In genomic region chr9:86035827-86036440, GRCh38 we compare ENCODE assay signal across 17 cellular contexts.
"Had no signal": no experiment of that assay in that cellular context is flagged by ENCODE, and none has a peak within 500 bp of the region (broad histone marks: within the 10 kb centered on the region; RNA-seq: fewer than 3 reads in every experiment).

No MANE protein-coding gene starts in this region.

- H3K4me3 ChIP-seq: dorsolateral prefrontal cortex, esophagus squamous epithelium, psoas muscle, right lobe of liver, spleen, tibial nerve had no signal

- H3K36me3 Mint-ChIP-seq: naive thymus-derived CD8-positive, alpha-beta T cell had no signal

- H3K4me1 Mint-ChIP-seq: activated CD4-positive, alpha-beta memory T cell treated with anti-CD3 and anti-CD28 coated beads, Interleukin-2, amount 10 ng/mL, durations not matched to agents 7 days and 5 days; stimulated activated memory B cell treated with anti-CD40 and anti-IgM and Interleukin-4, amounts not matched to agents 10 μg/mL and 1 μg/mL and 100 μg/mL, for 72 hours had no signal

- H3K27ac Mint-ChIP-seq: activated CD4-positive, alpha-beta memory T cell treated with anti-CD3 and anti-CD28 coated beads, Interleukin-2, amount 10 ng/mL, durations not matched to agents 7 days and 5 days; activated naive CD8-positive, alpha-beta T cell; naive thymus-derived CD8-positive, alpha-beta T cell; stimulated activated memory B cell treated with anti-CD40 and anti-IgM and Interleukin-4, amounts not matched to agents 10 μg/mL and 1 μg/mL and 100 μg/mL, for 72 hours; T-helper 2 cell treated with Interferon-gamma antibody and Interleukin-4, amounts not matched to agents 5 μg/mL and 100 μg/mL, for 36 hours had no signal

- H3K27ac ChIP-seq: esophagus squamous epithelium, psoas muscle, right lobe of liver, spleen, tibial nerve had no signal

- H3K4me1 ChIP-seq: esophagus squamous epithelium, psoas muscle, right lobe of liver, spleen, tibial nerve had no signal

- DNase-seq: activated CD4-positive, alpha-beta memory T cell treated with anti-CD3 and anti-CD28 coated beads, Interleukin-2, amount 10 ng/mL, durations not matched to agents 7 days and 5 days; activated gamma-delta T cell; activated T-cell treated with anti-CD3 and anti-CD28 coated beads, Interleukin-2, amount 50 U/mL, for 48 hours; esophagus squamous epithelium; foreskin fibroblast; left cardiac atrium; naive thymus-derived CD8-positive, alpha-beta T cell; occipital lobe; psoas muscle; right lobe of liver; spleen; stimulated activated CD4-positive, alpha-beta T cell treated with anti-CD3 and anti-CD28 coated beads, Interleukin-1b, Interleukin-23, amount 100 ng/mL, for 48 hours had no signal

- H3K9me3 ChIP-seq: esophagus squamous epithelium, psoas muscle, right lobe of liver, spleen, tibial nerve had no signal

- H3K27me3 Mint-ChIP-seq: activated CD4-positive, alpha-beta memory T cell treated with anti-CD3 and anti-CD28 coated beads, Interleukin-2, amount 10 ng/mL, durations not matched to agents 7 days and 5 days; activated naive CD8-positive, alpha-beta T cell; stimulated activated memory B cell treated with anti-CD40 and anti-IgM and Interleukin-4, amounts not matched to agents 10 μg/mL and 1 μg/mL and 100 μg/mL, for 72 hours had no signal

- H3K27me3 ChIP-seq: dorsolateral prefrontal cortex, esophagus squamous epithelium, right lobe of liver, spleen, tibial nerve had no signal

- H3K36me3 ChIP-seq: right lobe of liver had no signal

- H3K9me3 Mint-ChIP-seq: activated CD4-positive, alpha-beta memory T cell treated with anti-CD3 and anti-CD28 coated beads, Interleukin-2, amount 10 ng/mL, durations not matched to agents 7 days and 5 days; stimulated activated memory B cell treated with anti-CD40 and anti-IgM and Interleukin-4, amounts not matched to agents 10 μg/mL and 1 μg/mL and 100 μg/mL, for 72 hours; T-helper 2 cell treated with Interferon-gamma antibody and Interleukin-4, amounts not matched to agents 5 μg/mL and 100 μg/mL, for 36 hours had no signal

- H3K4me3 Mint-ChIP-seq: activated CD4-positive, alpha-beta memory T cell treated with anti-CD3 and anti-CD28 coated beads, Interleukin-2, amount 10 ng/mL, durations not matched to agents 7 days and 5 days; activated naive CD8-positive, alpha-beta T cell; naive thymus-derived CD8-positive, alpha-beta T cell; stimulated activated memory B cell treated with anti-CD40 and anti-IgM and Interleukin-4, amounts not matched to agents 10 μg/mL and 1 μg/mL and 100 μg/mL, for 72 hours; T-helper 2 cell treated with Interferon-gamma antibody and Interleukin-4, amounts not matched to agents 5 μg/mL and 100 μg/mL, for 36 hours had no signal
